1 cellular context compared by ENCODE assay signal in the genomic region with DNA sequence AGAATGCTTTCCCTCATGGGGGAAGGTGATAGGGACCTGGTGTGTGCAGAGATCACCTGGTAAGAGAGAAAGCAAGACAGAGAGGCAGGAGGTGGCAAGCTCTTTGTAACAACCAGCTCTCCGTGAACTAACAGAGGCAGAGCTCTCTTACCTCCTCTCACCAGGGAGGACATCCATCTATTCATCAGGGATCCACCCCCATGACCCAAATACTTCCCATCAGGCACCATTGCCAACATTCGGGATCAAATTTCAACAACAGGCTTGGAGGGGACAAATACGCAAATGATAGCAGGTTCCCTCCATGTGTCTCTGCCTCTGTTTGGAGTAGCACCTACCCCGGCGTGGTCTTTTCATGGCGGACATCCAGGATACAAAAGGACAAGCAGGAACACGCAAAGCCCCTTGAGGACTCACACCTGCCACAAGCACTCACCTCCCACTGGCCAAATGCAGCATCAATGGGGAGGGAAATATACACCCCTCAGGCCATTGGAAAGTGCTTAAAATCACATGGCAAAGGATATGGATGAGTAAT.
TF ChIP-seq lines count a peak whose summit lies in the region.

No MANE protein-coding gene starts in this region.

TF ChIP-seq in WTC11, 78 proteins besides CTCF, POLR2A, EP300 and RAD21 (continued from another document):
- TF ChIP-seq, protein P1, sequence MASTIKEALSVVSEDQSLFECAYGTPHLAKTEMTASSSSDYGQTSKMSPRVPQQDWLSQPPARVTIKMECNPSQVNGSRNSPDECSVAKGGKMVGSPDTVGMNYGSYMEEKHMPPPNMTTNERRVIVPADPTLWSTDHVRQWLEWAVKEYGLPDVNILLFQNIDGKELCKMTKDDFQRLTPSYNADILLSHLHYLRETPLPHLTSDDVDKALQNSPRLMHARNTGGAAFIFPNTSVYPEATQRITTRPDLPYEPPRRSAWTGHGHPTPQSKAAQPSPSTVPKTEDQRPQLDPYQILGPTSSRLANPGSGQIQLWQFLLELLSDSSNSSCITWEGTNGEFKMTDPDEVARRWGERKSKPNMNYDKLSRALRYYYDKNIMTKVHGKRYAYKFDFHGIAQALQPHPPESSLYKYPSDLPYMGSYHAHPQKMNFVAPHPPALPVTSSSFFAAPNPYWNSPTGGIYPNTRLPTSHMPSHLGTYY (CRISPR knock-in tag; IDR thresholded peaks at IDR 0.05): no peak
- TF ChIP-seq, protein P2, sequence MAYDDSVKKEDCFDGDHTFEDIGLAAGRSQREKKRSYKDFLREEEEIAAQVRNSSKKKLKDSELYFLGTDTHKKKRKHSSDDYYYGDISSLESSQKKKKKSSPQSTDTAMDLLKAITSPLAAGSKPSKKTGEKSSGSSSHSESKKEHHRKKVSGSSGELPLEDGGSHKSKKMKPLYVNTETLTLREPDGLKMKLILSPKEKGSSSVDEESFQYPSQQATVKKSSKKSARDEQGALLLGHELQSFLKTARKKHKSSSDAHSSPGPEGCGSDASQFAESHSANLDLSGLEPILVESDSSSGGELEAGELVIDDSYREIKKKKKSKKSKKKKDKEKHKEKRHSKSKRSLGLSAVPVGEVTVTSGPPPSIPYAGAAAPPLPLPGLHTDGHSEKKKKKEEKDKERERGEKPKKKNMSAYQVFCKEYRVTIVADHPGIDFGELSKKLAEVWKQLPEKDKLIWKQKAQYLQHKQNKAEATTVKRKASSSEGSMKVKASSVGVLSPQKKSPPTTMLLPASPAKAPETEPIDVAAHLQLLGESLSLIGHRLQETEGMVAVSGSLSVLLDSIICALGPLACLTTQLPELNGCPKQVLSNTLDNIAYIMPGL (CRISPR knock-in tag; IDR thresholded peaks at IDR 0.05): no peak
- TF ChIP-seq JAZF1 (CRISPR knock-in tag; IDR thresholded peaks at IDR 0.05) (no peak), ATF1 (CRISPR knock-in tag; IDR thresholded peaks at IDR 0.05) (no peak), ZNF416 (CRISPR knock-in tag; IDR thresholded peaks at IDR 0.05) (no peak), OVOL2 (CRISPR knock-in tag; IDR thresholded peaks at IDR 0.05; ENCODE audit: borderline replicate concordance) (no peak), RELA (CRISPR knock-in tag; IDR thresholded peaks at IDR 0.05; ENCODE audit: borderline replicate concordance) (no peak)
- TF ChIP-seq, protein P3, sequence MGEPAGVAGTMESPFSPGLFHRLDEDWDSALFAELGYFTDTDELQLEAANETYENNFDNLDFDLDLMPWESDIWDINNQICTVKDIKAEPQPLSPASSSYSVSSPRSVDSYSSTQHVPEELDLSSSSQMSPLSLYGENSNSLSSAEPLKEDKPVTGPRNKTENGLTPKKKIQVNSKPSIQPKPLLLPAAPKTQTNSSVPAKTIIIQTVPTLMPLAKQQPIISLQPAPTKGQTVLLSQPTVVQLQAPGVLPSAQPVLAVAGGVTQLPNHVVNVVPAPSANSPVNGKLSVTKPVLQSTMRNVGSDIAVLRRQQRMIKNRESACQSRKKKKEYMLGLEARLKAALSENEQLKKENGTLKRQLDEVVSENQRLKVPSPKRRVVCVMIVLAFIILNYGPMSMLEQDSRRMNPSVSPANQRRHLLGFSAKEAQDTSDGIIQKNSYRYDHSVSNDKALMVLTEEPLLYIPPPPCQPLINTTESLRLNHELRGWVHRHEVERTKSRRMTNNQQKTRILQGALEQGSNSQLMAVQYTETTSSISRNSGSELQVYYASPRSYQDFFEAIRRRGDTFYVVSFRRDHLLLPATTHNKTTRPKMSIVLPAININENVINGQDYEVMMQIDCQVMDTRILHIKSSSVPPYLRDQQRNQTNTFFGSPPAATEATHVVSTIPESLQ (CRISPR knock-in tag; IDR thresholded peaks at IDR 0.05): no peak
- TF ChIP-seq, protein P4, sequence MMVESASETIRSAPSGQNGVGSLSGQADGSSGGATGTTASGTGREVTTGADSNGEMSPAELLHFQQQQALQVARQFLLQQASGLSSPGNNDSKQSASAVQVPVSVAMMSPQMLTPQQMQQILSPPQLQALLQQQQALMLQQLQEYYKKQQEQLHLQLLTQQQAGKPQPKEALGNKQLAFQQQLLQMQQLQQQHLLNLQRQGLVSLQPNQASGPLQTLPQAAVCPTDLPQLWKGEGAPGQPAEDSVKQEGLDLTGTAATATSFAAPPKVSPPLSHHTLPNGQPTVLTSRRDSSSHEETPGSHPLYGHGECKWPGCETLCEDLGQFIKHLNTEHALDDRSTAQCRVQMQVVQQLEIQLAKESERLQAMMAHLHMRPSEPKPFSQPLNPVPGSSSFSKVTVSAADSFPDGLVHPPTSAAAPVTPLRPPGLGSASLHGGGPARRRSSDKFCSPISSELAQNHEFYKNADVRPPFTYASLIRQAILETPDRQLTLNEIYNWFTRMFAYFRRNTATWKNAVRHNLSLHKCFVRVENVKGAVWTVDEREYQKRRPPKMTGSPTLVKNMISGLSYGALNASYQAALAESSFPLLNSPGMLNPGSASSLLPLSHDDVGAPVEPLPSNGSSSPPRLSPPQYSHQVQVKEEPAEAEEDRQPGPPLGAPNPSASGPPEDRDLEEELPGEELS (CRISPR knock-in tag; IDR thresholded peaks at IDR 0.05): no peak
- TF ChIP-seq, protein P5, sequence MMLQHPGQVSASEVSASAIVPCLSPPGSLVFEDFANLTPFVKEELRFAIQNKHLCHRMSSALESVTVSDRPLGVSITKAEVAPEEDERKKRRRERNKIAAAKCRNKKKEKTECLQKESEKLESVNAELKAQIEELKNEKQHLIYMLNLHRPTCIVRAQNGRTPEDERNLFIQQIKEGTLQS (CRISPR knock-in tag; conservative IDR thresholded peaks at IDR 0.05): no peak
- TF ChIP-seq, protein P6, sequence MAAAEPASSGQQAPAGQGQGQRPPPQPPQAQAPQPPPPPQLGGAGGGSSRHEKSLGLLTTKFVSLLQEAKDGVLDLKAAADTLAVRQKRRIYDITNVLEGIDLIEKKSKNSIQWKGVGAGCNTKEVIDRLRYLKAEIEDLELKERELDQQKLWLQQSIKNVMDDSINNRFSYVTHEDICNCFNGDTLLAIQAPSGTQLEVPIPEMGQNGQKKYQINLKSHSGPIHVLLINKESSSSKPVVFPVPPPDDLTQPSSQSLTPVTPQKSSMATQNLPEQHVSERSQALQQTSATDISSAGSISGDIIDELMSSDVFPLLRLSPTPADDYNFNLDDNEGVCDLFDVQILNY (CRISPR knock-in tag; IDR thresholded peaks at IDR 0.05): no peak
- TF ChIP-seq, protein P7, sequence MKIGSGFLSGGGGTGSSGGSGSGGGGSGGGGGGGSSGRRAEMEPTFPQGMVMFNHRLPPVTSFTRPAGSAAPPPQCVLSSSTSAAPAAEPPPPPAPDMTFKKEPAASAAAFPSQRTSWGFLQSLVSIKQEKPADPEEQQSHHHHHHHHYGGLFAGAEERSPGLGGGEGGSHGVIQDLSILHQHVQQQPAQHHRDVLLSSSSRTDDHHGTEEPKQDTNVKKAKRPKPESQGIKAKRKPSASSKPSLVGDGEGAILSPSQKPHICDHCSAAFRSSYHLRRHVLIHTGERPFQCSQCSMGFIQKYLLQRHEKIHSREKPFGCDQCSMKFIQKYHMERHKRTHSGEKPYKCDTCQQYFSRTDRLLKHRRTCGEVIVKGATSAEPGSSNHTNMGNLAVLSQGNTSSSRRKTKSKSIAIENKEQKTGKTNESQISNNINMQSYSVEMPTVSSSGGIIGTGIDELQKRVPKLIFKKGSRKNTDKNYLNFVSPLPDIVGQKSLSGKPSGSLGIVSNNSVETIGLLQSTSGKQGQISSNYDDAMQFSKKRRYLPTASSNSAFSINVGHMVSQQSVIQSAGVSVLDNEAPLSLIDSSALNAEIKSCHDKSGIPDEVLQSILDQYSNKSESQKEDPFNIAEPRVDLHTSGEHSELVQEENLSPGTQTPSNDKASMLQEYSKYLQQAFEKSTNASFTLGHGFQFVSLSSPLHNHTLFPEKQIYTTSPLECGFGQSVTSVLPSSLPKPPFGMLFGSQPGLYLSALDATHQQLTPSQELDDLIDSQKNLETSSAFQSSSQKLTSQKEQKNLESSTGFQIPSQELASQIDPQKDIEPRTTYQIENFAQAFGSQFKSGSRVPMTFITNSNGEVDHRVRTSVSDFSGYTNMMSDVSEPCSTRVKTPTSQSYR (CRISPR knock-in tag; IDR thresholded peaks at IDR 0.05): no peak
TF ChIP-seq in WTC11: peak in this region for 0.
